Comparison of ENCODE assay signal across 17 cellular contexts in the genomic region with DNA sequence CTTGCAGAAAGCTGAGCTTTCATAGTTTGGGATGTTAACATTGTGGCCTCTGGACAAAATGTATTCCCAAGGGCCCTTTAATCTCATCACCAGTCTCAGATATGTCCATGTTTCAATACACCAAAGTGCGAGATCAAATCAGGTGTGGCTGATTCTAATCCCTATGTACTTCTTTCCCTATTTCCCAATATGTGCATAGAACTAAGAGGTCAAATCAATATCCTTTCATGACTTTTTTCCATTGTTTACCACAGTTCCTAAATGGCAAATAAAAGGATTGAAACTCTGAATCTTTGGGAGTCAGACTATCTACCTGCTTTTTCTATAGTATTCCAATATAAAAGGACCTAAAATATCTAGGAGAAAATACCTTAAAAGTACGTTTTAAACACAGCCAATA.
DNase-seq lines count a peak whose midpoint lies in the region; ATAC-seq and TF ChIP-seq lines count a peak whose summit lies in the region.
"Had no signal": no experiment of that assay in that cellular context is flagged by ENCODE, and none has a peak within 500 bp of the region (broad histone marks: within the 10 kb centered on the region; RNA-seq: fewer than 3 reads in every experiment).

No MANE protein-coding gene starts in this region.

- TF ChIP-seq POLR2A in sigmoid colon (IDR thresholded peaks at IDR 0.05) = no peak

- H3K27me3 ChIP-seq in liver (ENCODE audit: control insufficient read depth in 4 of 4, insufficient read depth in 4 of 4, low read length in 3 of 4) (no peaks in the 10 kb centered on the region), sigmoid colon (no peaks in the 10 kb centered on the region)
- H3K27me3 ChIP-seq: BLaER1 treated with 17β-estradiol and CSF1 and Interleukin-3, amounts not matched to agents 10 nM and 100 nM had no signal

- H3K4me1 ChIP-seq in liver (ENCODE audit: control insufficient read depth in 4 of 4, insufficient read depth in 4 of 4, low read length in 3 of 4) = peaks cover 11 to 26% (median 13%) of the 10 kb centered on the region in 4 donors
- H3K4me1 ChIP-seq in sigmoid colon = peaks cover 0 to 38% (median 22%) of the 10 kb centered on the region in 4 donors
- H3K4me1 ChIP-seq: A549, Caco-2 had no signal

- H3K9me3 ChIP-seq in liver (ENCODE audit: control insufficient read depth in 4 of 4, low read length in 3 of 4) (no peaks in the 10 kb centered on the region), sigmoid colon (no peaks in the 10 kb centered on the region)
- H3K9me3 ChIP-seq: A549; BLaER1 treated with 17β-estradiol and CSF1 and Interleukin-3, amounts not matched to agents 10 nM and 100 nM; Caco-2 had no signal

- no peak overlapping the region for H3K4me3 Mint-ChIP-seq in activated naive CD8-positive, alpha-beta T cell treated with anti-CD3 and anti-CD28 coated beads, Interleukin-2, amount 50 U/mL, for 24 hours
- H3K4me3 Mint-ChIP-seq: B cell; CD4-positive, alpha-beta T cell; CD8-positive, alpha-beta T cell had no signal

- H3K36me3 ChIP-seq in liver (ENCODE audit: control insufficient read depth in 4 of 4, insufficient read depth in 3 of 4, low read depth in 1 of 4, low read length in 3 of 4) = no peaks in the 10 kb centered on the region
- no peaks in the 10 kb centered on the region for H3K36me3 ChIP-seq in sigmoid colon
- H3K36me3 ChIP-seq: BLaER1 treated with 17β-estradiol and CSF1 and Interleukin-3, amounts not matched to agents 10 nM and 100 nM had no signal

- peak; percentile 44 to 55 for TF ChIP-seq RAD21 in liver (IDR thresholded peaks at IDR 0.05)

- H3K9me3 Mint-ChIP-seq in activated naive CD8-positive, alpha-beta T cell treated with anti-CD3 and anti-CD28 coated beads, Interleukin-2, amount 50 U/mL, for 24 hours = no peaks in the 10 kb centered on the region
- H3K9me3 Mint-ChIP-seq: CD4-positive, alpha-beta T cell; CD8-positive, alpha-beta T cell had no signal

- ATAC-seq in left lobe of liver = peak; percentile 44
- no peak for ATAC-seq in activated naive CD8-positive, alpha-beta T cell treated with anti-CD3 and anti-CD28 coated beads, Interleukin-2, amount 50 U/mL, for 24 hours
- ATAC-seq: A549; CD8-positive, alpha-beta T cell had no signal

- TF ChIP-seq CTCF in liver (IDR thresholded peaks at IDR 0.05; ENCODE audit: low read depth, low read length, missing input control) (no peak), sigmoid colon (IDR thresholded peaks at IDR 0.05) (no peak)

- DNase-seq in left lobe of liver (ENCODE audit: low spot score) (no peak), sigmoid colon (no peak), HCEC 1CT (no peak)
- DNase-seq in activated naive CD8-positive, alpha-beta T cell treated with anti-CD3 and anti-CD28 coated beads, Interleukin-2, amount 50 U/mL, for 24 hours = no peak
- DNase-seq: AML-193; Caco-2; Calu3; CD4-positive, alpha-beta T cell; CD8-positive, alpha-beta T cell; DMS79 treated with DMSO at 0.1 percent for 48 hours; GF-D8 had no signal

- H3K4me3 ChIP-seq in liver (ENCODE audit: low read depth in 1 of 3, low read length in 3 of 3) = no peak overlapping the region
- H3K4me3 ChIP-seq in sigmoid colon = no peak overlapping the region
- H3K4me3 ChIP-seq: A549; BLaER1 treated with 17β-estradiol and CSF1 and Interleukin-3, amounts not matched to agents 10 nM and 100 nM had no signal

- TF ChIP-seq EP300 in sigmoid colon (IDR thresholded peaks at IDR 0.05) = no peak

- peaks cover 2% of the 10 kb centered on the region for H3K4me1 Mint-ChIP-seq in activated naive CD8-positive, alpha-beta T cell treated with anti-CD3 and anti-CD28 coated beads, Interleukin-2, amount 50 U/mL, for 24 hours
- H3K4me1 Mint-ChIP-seq: B cell had no signal

- no peak overlapping the region for H3K27ac ChIP-seq in liver (ENCODE audit: low read depth in 1 of 2, low read length in 2 of 2)
- H3K27ac ChIP-seq in sigmoid colon = peak overlapping the region in 3 of 4 donors; percentile 46 to 62 (median 59)
- H3K27ac ChIP-seq: 22Rv1; A549; BLaER1 treated with 17β-estradiol and CSF1 and Interleukin-3, amounts not matched to agents 10 nM and 100 nM; C4-2B had no signal

- H3K9ac ChIP-seq in liver (ENCODE audit: low read depth in 1 of 2, low read length in 2 of 2) = no peak overlapping the region
- H3K9ac ChIP-seq: BLaER1 treated with 17β-estradiol and CSF1 and Interleukin-3, amounts not matched to agents 10 nM and 100 nM had no signal

- H3K27me3 Mint-ChIP-seq in activated naive CD8-positive, alpha-beta T cell treated with anti-CD3 and anti-CD28 coated beads, Interleukin-2, amount 50 U/mL, for 24 hours = peaks cover 35% of the 10 kb centered on the region

- H3K36me3 Mint-ChIP-seq in activated naive CD8-positive, alpha-beta T cell treated with anti-CD3 and anti-CD28 coated beads, Interleukin-2, amount 50 U/mL, for 24 hours (ENCODE audit: low read depth) = no peaks in the 10 kb centered on the region
- H3K36me3 Mint-ChIP-seq: CD8-positive, alpha-beta T cell had no signal

- WGBS in liver = 38% methylated on average over 2 of the region's 2 CpGs
- WGBS in sigmoid colon, 2 donors = 75 to 83% methylated on average over 2 of the region's 2 CpGs

- intact Hi-C loops in sigmoid colon (cut with DNase I) = no loop called here

- H3K27ac Mint-ChIP-seq in activated naive CD8-positive, alpha-beta T cell treated with anti-CD3 and anti-CD28 coated beads, Interleukin-2, amount 50 U/mL, for 24 hours = no peak overlapping the region
- H3K27ac Mint-ChIP-seq: B cell; CD4-positive, alpha-beta T cell; CD8-positive, alpha-beta T cell had no signal

TF ChIP-seq in liver, 16 proteins besides CTCF, POLR2A, EP300 and RAD21:
- TF ChIP-seq GABPA (IDR thresholded peaks at IDR 0.05 in 1 of 2, conservative IDR thresholded peaks at IDR 0.05 in 1 of 2) = peak in 1 of 2 donors; percentile 40
- TF ChIP-seq, protein P1, sequence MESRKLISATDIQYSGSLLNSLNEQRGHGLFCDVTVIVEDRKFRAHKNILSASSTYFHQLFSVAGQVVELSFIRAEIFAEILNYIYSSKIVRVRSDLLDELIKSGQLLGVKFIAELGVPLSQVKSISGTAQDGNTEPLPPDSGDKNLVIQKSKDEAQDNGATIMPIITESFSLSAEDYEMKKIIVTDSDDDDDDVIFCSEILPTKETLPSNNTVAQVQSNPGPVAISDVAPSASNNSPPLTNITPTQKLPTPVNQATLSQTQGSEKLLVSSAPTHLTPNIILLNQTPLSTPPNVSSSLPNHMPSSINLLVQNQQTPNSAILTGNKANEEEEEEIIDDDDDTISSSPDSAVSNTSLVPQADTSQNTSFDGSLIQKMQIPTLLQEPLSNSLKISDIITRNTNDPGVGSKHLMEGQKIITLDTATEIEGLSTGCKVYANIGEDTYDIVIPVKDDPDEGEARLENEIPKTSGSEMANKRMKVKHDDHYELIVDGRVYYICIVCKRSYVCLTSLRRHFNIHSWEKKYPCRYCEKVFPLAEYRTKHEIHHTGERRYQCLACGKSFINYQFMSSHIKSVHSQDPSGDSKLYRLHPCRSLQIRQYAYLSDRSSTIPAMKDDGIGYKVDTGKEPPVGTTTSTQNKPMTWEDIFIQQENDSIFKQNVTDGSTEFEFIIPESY (IDR thresholded peaks at IDR 0.05) = peak; percentile 74
- no peak for TF ChIP-seq HNF4G (IDR thresholded peaks at IDR 0.05)
- peak; percentile 89 to 97 for TF ChIP-seq RXRA (IDR thresholded peaks at IDR 0.05)
- peak; percentile 56 for TF ChIP-seq SP1 (IDR thresholded peaks at IDR 0.05)
- TF ChIP-seq FOXA1 (IDR thresholded peaks at IDR 0.05) = peak; percentile 84
- peak; percentile 79 for TF ChIP-seq FOXA2 (IDR thresholded peaks at IDR 0.05)
- TF ChIP-seq, protein P2, sequence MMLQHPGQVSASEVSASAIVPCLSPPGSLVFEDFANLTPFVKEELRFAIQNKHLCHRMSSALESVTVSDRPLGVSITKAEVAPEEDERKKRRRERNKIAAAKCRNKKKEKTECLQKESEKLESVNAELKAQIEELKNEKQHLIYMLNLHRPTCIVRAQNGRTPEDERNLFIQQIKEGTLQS (IDR thresholded peaks at IDR 0.05) = peak; percentile 19
- peak; percentile 40 for TF ChIP-seq NR2F2 (IDR thresholded peaks at IDR 0.05)
- TF ChIP-seq, protein P3, sequence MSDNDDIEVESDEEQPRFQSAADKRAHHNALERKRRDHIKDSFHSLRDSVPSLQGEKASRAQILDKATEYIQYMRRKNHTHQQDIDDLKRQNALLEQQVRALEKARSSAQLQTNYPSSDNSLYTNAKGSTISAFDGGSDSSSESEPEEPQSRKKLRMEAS (IDR thresholded peaks at IDR 0.05) = peak; percentile 76
- TF ChIP-seq TAF1 (conservative IDR thresholded peaks at IDR 0.05) = no peak
- TF ChIP-seq YY1 (IDR thresholded peaks at IDR 0.05) = peak; percentile 84
- peak in 1 of 2 donors; percentile 72 for TF ChIP-seq JUND (IDR thresholded peaks at IDR 0.05)
- TF ChIP-seq HNF4A (conservative IDR thresholded peaks at IDR 0.05) = peak; percentile 75 to 85
- peak in 1 of 2 donors; percentile 72 for TF ChIP-seq EGR1 (IDR thresholded peaks at IDR 0.05; ENCODE audit: low read depth in 2 of 2)
- TF ChIP-seq, protein P4, sequence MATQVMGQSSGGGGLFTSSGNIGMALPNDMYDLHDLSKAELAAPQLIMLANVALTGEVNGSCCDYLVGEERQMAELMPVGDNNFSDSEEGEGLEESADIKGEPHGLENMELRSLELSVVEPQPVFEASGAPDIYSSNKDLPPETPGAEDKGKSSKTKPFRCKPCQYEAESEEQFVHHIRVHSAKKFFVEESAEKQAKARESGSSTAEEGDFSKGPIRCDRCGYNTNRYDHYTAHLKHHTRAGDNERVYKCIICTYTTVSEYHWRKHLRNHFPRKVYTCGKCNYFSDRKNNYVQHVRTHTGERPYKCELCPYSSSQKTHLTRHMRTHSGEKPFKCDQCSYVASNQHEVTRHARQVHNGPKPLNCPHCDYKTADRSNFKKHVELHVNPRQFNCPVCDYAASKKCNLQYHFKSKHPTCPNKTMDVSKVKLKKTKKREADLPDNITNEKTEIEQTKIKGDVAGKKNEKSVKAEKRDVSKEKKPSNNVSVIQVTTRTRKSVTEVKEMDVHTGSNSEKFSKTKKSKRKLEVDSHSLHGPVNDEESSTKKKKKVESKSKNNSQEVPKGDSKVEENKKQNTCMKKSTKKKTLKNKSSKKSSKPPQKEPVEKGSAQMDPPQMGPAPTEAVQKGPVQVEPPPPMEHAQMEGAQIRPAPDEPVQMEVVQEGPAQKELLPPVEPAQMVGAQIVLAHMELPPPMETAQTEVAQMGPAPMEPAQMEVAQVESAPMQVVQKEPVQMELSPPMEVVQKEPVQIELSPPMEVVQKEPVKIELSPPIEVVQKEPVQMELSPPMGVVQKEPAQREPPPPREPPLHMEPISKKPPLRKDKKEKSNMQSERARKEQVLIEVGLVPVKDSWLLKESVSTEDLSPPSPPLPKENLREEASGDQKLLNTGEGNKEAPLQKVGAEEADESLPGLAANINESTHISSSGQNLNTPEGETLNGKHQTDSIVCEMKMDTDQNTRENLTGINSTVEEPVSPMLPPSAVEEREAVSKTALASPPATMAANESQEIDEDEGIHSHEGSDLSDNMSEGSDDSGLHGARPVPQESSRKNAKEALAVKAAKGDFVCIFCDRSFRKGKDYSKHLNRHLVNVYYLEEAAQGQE (IDR thresholded peaks at IDR 0.05) = peak; percentile 58

Comparison
In these comparisons a context has a peak if more than half of its experiments do, and no peak if none do; other contexts are left out.
1. H3K27ac ChIP-seq: peak in sigmoid colon (3 of 4); none in liver (0 of 2).